Comparison of ENCODE assay signal across 8 cellular contexts in the genomic region with DNA sequence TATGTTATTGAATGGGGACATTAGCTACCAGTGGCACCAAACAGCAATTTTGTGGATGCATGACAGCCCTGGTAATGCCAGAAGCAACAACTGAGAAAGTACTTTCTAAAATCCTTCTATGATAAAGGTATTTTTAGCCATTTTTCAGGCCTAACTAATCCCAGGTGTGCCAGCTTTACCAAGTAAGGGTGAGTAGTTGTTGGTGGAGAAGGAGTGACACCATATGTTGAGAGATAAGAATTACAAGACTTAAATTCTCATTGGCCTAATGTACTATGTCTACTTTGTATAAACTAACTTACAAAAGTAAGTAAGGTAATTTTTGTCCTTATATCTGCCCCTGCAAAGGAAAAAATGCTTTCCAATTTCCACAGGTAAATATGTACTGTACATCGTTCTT.
DNase-seq lines count a peak whose midpoint lies in the region.

No MANE protein-coding gene starts in this region.

- no peak overlapping the region for H3K4me3 Mint-ChIP-seq in activated naive CD4-positive, alpha-beta T cell treated with anti-CD3 and anti-CD28 coated beads, Interleukin-2, amount 10 ng/mL, durations not matched to agents 7 days and 5 days

- H3K27me3 ChIP-seq in NT2/D1 (ENCODE audit: insufficient read depth, insufficient read length): no peaks in the 10 kb centered on the region

- H3K9me3 ChIP-seq in NT2/D1 (ENCODE audit: insufficient read depth, low read length): peaks cover 7% of the 10 kb centered on the region; the same call in 1 of the 2 replicates

- no peak overlapping the region for H3K9ac ChIP-seq in NT2/D1 (ENCODE audit: insufficient read length, low read depth)

- H3K4me1 ChIP-seq in NT2/D1 (ENCODE audit: insufficient read depth, insufficient read length): no peaks in the 10 kb centered on the region

- no peaks in the 10 kb centered on the region for H3K36me3 Mint-ChIP-seq in activated naive CD4-positive, alpha-beta T cell treated with anti-CD3 and anti-CD28 coated beads, Interleukin-2, amount 10 ng/mL, durations not matched to agents 7 days and 5 days

- H3K27me3 Mint-ChIP-seq in activated naive CD4-positive, alpha-beta T cell treated with anti-CD3 and anti-CD28 coated beads, Interleukin-2, amount 10 ng/mL, durations not matched to agents 7 days and 5 days: no peaks in the 10 kb centered on the region

- peaks cover 11% of the 10 kb centered on the region for H3K4me1 Mint-ChIP-seq in activated naive CD4-positive, alpha-beta T cell treated with anti-CD3 and anti-CD28 coated beads, Interleukin-2, amount 10 ng/mL, durations not matched to agents 7 days and 5 days

- no peaks in the 10 kb centered on the region for H3K9me3 Mint-ChIP-seq in activated naive CD4-positive, alpha-beta T cell treated with anti-CD3 and anti-CD28 coated beads, Interleukin-2, amount 10 ng/mL, durations not matched to agents 7 days and 5 days

- CTCF ChIA-PET in activated naive CD4-positive, alpha-beta T cell treated with anti-CD3 and anti-CD28 coated beads, Interleukin-2, amount 10 ng/mL, durations not matched to agents 7 days and 5 days (lab: Charles Lee): interaction anchor here (0.6 to 3.5 kb wide), 24 partner anchors 8 to 802 kb away, joined by 3 to 25 read pairs (median 4); a partner anchor contains a TSS

- H3K36me3 ChIP-seq in NT2/D1 (ENCODE audit: insufficient read depth, insufficient read length, low read length): no peaks in the 10 kb centered on the region

- H3K4me3 ChIP-seq in NT2/D1 (ENCODE audit: insufficient read length, low read depth): no peak overlapping the region

- no peak overlapping the region for H3K27ac Mint-ChIP-seq in activated naive CD4-positive, alpha-beta T cell treated with anti-CD3 and anti-CD28 coated beads, Interleukin-2, amount 10 ng/mL, durations not matched to agents 7 days and 5 days

- DNase-seq in NCI-H2081 (lab: John Stamatoyannopoulos, UW): peak; percentile 15 to 53
- DNase-seq in NCI-H2081 treated with DMSO at 0.1 percent for 48 hours (lab: John Stamatoyannopoulos, UW): no peak
- DNase-seq in HCEC 1CT: peak; percentile 45
- peak; percentile 23 for DNase-seq in NT2/D1 (ENCODE audit: low read depth, low spot score)
- DNase-seq in fibroblast of peridontal ligament (ENCODE audit: extremely low read depth): peak; percentile 79
- no peak for DNase-seq in activated T-cell treated with anti-CD3 and anti-CD28 coated beads, Interleukin-2, amount 50 U/mL, for 48 hours
- DNase-seq in activated naive CD4-positive, alpha-beta T cell treated with anti-CD3 and anti-CD28 coated beads, Interleukin-2, amount 10 ng/mL, durations not matched to agents 7 days and 5 days: no peak
- DNase-seq in activated T-cell treated with anti-CD3 and anti-CD28 coated beads, Interleukin-2, amount 50 U/mL, for 1 hour: no peak

Comparison
In these comparisons a context has a peak if more than half of its experiments do, and no peak if none do; other contexts are left out.
1. DNase-seq: peak in NCI-H2081 (2 of 2), HCEC 1CT (single experiment), NT2/D1 (single experiment) and fibroblast of peridontal ligament (single experiment); none in NCI-H2081 treated with DMSO at 0.1 percent for 48 hours (single experiment), activated T-cell treated with anti-CD3 and anti-CD28 coated beads, Interleukin-2, amount 50 U/mL, for 48 hours (0 of 2), activated naive CD4-positive, alpha-beta T cell treated with anti-CD3 and anti-CD28 coated beads, Interleukin-2, amount 10 ng/mL, durations not matched to agents 7 days and 5 days (single experiment) and activated T-cell treated with anti-CD3 and anti-CD28 coated beads, Interleukin-2, amount 50 U/mL, for 1 hour (single experiment).